In the genomic region with DNA sequence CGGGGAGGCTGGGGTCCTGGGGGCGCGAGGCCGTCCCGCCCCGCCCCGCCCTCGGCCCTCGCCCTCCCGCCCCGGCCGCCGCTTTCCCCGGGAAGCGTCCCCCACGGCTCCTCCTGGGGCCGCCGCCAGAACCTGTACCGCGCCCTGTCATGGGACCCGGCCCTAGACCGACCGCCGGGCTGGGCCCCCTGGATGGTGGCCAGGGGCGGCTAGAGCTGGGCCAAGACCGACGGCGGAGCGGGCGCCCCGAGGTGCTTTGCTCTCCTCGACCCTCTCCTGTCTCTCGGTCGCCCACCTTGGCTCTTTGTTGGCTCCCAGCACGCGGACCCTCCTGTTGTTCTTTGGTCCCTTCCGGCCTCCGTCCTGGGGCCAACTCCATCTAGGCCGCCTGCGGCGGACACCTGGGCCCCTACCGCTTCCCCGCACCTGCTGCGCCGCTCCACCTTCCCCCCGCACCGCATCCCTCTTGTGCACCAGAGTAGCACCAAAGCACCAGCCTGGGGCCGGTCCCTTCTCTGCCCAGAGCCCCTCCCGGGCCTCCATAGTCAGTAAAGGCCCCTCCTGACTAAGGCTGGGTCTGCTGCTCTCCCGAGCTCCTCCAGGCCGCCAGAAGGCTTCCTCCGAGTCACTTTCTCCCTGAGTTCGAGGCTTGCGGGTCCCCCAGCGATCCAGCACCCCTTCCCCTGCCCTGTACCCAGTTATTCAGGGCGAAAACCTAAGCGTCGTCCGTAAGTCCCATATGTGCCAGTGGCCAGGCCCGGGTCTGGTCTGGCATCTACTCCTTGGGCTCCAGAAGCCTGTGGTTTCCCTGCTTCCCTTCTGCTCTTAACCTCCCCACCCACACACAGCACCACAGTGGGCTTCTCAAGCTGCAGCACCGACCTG, we compare ENCODE assay signal across 8 cellular contexts. TPM values are rescaled to one million over a fixed set of nuclear protein-coding genes. Genes with fewer than 3 reads are reported as not detected.
DNase-seq lines count a peak whose midpoint lies in the region; ATAC-seq and TF ChIP-seq lines count a peak whose summit lies in the region.

No MANE protein-coding gene starts in this region.

- ATAC-seq in activated T-cell treated with anti-CD3 and anti-CD28 coated beads, Interleukin-2, amount 50 U/mL, for 72 hours (replicated peaks in 1 of 2) = no peak

- H3K27me3 ChIP-seq in CD4-positive, alpha-beta memory T cell (ENCODE audit: insufficient read depth, low read length) = no peaks in the 10 kb centered on the region
- no peaks in the 10 kb centered on the region for H3K27me3 ChIP-seq in tibial artery

- intact Hi-C loops in CD4-positive, alpha-beta memory T cell (cut with micrococcal nuclease) = loop anchor here (1.0 to 10.0 kb wide), 4 partner anchors 10 to 693 kb away; partner anchors contain the start of genes CFAP99, FAM53A, NSD2 and SLBP
- intact Hi-C loops in tibial artery (cut with DNase I; ENCODE audit: low total_unique reads) = no loop called here

- peak overlapping the region; percentile 87 to 94 (median 90) for H3K4me3 Mint-ChIP-seq in CD4-positive, alpha-beta memory T cell
- peak overlapping the region; percentile 96 to 99 for H3K4me3 Mint-ChIP-seq in activated T-cell treated with anti-CD3 and anti-CD28 coated beads, Interleukin-2, amount 50 U/mL, for 72 hours
- peak overlapping the region; percentile 78 to 83 (median 82) for H3K4me3 Mint-ChIP-seq in immature natural killer cell

- H3K9me3 ChIP-seq in CD4-positive, alpha-beta memory T cell (ENCODE audit: control insufficient read depth in 1 of 2, low read length in 2 of 2) = no peaks in the 10 kb centered on the region
- H3K9me3 ChIP-seq in tibial artery = no peaks in the 10 kb centered on the region

- H3K4me3 ChIP-seq in CD4-positive, alpha-beta memory T cell (ENCODE audit: low read length in 2 of 2) = peak overlapping the region; percentile 52 to 69
- peak overlapping the region; percentile 88 for H3K4me3 ChIP-seq in HFF-Myc (replicated peaks; ENCODE audit: low read depth, low read length)
- peak overlapping the region; percentile 66 to 74 for H3K4me3 ChIP-seq in tibial artery

- H3K36me3 ChIP-seq in CD4-positive, alpha-beta memory T cell (ENCODE audit: insufficient read depth, low read length) = peaks cover 7% of the 10 kb centered on the region
- H3K36me3 ChIP-seq in tibial artery = peaks cover 0 to 18% (median 18%) of the 10 kb centered on the region in 3 donors

- DNase-seq in CD4-positive, alpha-beta memory T cell = no peak
- DNase-seq in HFF-Myc (ENCODE audit: extremely low read depth, low read depth) (no peak), immature natural killer cell (no peak), tibial artery (peak in 1 of 2 donors; percentile 22), DMS153 treated with DMSO at 0.1 percent for 48 hours (lab: John Stamatoyannopoulos, UW; ENCODE audit: unreplicated experiment) (no peak), COR-L47 (lab: John Stamatoyannopoulos, UW) (no peak), Ammon's horn (ENCODE audit: low spot score) (no peak)
- no peak for DNase-seq in activated T-cell treated with anti-CD3 and anti-CD28 coated beads, Interleukin-2, amount 50 U/mL, for 72 hours

- peaks cover 37 to 68% (median 53%) of the 10 kb centered on the region in 4 donors for H3K4me1 Mint-ChIP-seq in CD4-positive, alpha-beta memory T cell
- H3K4me1 Mint-ChIP-seq in activated T-cell treated with anti-CD3 and anti-CD28 coated beads, Interleukin-2, amount 50 U/mL, for 72 hours (ENCODE audit: low read depth) = peaks cover 72% of the 10 kb centered on the region
- peaks cover 39 to 52% of the 10 kb centered on the region in 2 donors for H3K4me1 Mint-ChIP-seq in immature natural killer cell

- POLR2A ChIA-PET in CD4-positive, alpha-beta memory T cell (lab: Charles Lee; ENCODE audit: partially characterized antibody) = interaction anchor here (1.0 to 8.8 kb wide), 15 partner anchors 9 to 432 kb away, joined by 3 to 196 read pairs (median 5); partner anchors contain the start of genes FAM53A, LETM1, MAEA and NSD2

- TF ChIP-seq CTCF in HFF-Myc (IDR thresholded peaks at IDR 0.05; ENCODE audit: low read depth, low read length, missing control alignments) (no peak), tibial artery (IDR thresholded peaks at IDR 0.05) (no peak)

- peaks cover 0 to 8% (median 0%) of the 10 kb centered on the region in 8 donors for H3K9me3 Mint-ChIP-seq in CD4-positive, alpha-beta memory T cell
- no peaks in the 10 kb centered on the region for H3K9me3 Mint-ChIP-seq in activated T-cell treated with anti-CD3 and anti-CD28 coated beads, Interleukin-2, amount 50 U/mL, for 72 hours
- H3K9me3 Mint-ChIP-seq in immature natural killer cell = peaks cover 0 to 2% (median 0%) of the 10 kb centered on the region in 6 donors

- peaks cover 15 to 30% of the 10 kb centered on the region in 2 donors for H3K36me3 Mint-ChIP-seq in CD4-positive, alpha-beta memory T cell
- peaks cover 22 to 42% of the 10 kb centered on the region in 2 donors for H3K36me3 Mint-ChIP-seq in activated T-cell treated with anti-CD3 and anti-CD28 coated beads, Interleukin-2, amount 50 U/mL, for 72 hours (ENCODE audit: insufficient read depth in 2 of 2)
- H3K36me3 Mint-ChIP-seq in immature natural killer cell = peaks cover 0 to 5% (median 3%) of the 10 kb centered on the region in 3 donors

- CTCF ChIA-PET in CD4-positive, alpha-beta memory T cell (lab: Charles Lee; ENCODE audit: partially characterized antibody) = interaction anchor here (1.3 to 18.0 kb wide), 3 partner anchors 10 to 30 kb away, joined by 4 to 591 read pairs (median 12); partner anchors contain the start of gene SLBP

- peak overlapping the region; percentile 66 for H3K27ac ChIP-seq in CD4-positive, alpha-beta memory T cell (ENCODE audit: low read depth, low read length)
- H3K27ac ChIP-seq in tibial artery = no peak overlapping the region

- H3K27me3 Mint-ChIP-seq in CD4-positive, alpha-beta memory T cell = no peaks in the 10 kb centered on the region
- no peaks in the 10 kb centered on the region for H3K27me3 Mint-ChIP-seq in activated T-cell treated with anti-CD3 and anti-CD28 coated beads, Interleukin-2, amount 50 U/mL, for 72 hours (ENCODE audit: low read depth)
- peaks cover 4 to 7% (median 6%) of the 10 kb centered on the region in 3 donors for H3K27me3 Mint-ChIP-seq in immature natural killer cell (ENCODE audit: low read depth in 3 of 3)

- H3K4me1 ChIP-seq in CD4-positive, alpha-beta memory T cell (ENCODE audit: insufficient read depth, low read length) = peaks cover 64% of the 10 kb centered on the region
- peaks cover 0 to 44% (median 27%) of the 10 kb centered on the region in 4 donors for H3K4me1 ChIP-seq in tibial artery

- H3K27ac Mint-ChIP-seq in CD4-positive, alpha-beta memory T cell = peak overlapping the region; percentile 95 to 99 (median 98)
- H3K27ac Mint-ChIP-seq in activated T-cell treated with anti-CD3 and anti-CD28 coated beads, Interleukin-2, amount 50 U/mL, for 72 hours = peak overlapping the region; percentile 99
- H3K27ac Mint-ChIP-seq in immature natural killer cell = peak overlapping the region; percentile 64 to 94 (median 92)

RNA-seq across cellular contexts. Expression of gene TACC3, which starts 0.6 kb away (rescaled TPM):
- 100 to 1,000 TPM; 134 to 136 TPM for total RNA-seq in CD4-positive, alpha-beta memory T cell
- 10 to 100 TPM; 37.3 to 61.8 TPM for polyA plus RNA-seq in CD4-positive, alpha-beta memory T cell
- total RNA-seq in activated T-cell treated with anti-CD3 and anti-CD28 coated beads, Interleukin-2, amount 50 U/mL, for 72 hours = 100 to 1,000 TPM; 172 to 206 TPM
- 10 to 100 TPM in 1 of 3 donors, 1 to 10 TPM in 2; 5.0 to 11.9 (median 7.3) TPM for polyA plus RNA-seq in immature natural killer cell

RNA-seq across cellular contexts. Expression of gene TMEM129, which starts 0.8 kb away (rescaled TPM):
- 10 to 100 TPM; 40.6 to 42.1 TPM for total RNA-seq in CD4-positive, alpha-beta memory T cell
- polyA plus RNA-seq in CD4-positive, alpha-beta memory T cell = 10 to 100 TPM; 36.8 to 40.3 TPM
- 10 to 100 TPM; 20.4 to 22.1 TPM for total RNA-seq in activated T-cell treated with anti-CD3 and anti-CD28 coated beads, Interleukin-2, amount 50 U/mL, for 72 hours
- 10 to 100 TPM; 25.5 to 37.9 (median 37.3) TPM for polyA plus RNA-seq in immature natural killer cell

RNA-seq across cellular contexts. Expression of gene SLBP, which starts 9.8 kb away (rescaled TPM):
- total RNA-seq in CD4-positive, alpha-beta memory T cell = 10 to 100 TPM; 41.8 to 47.4 TPM
- polyA plus RNA-seq in CD4-positive, alpha-beta memory T cell = 10 to 100 TPM; 68.6 to 71.6 TPM
- 10 to 100 TPM; 56.4 to 63.1 TPM for total RNA-seq in activated T-cell treated with anti-CD3 and anti-CD28 coated beads, Interleukin-2, amount 50 U/mL, for 72 hours
- polyA plus RNA-seq in immature natural killer cell = 10 to 100 TPM; 59.0 to 71.6 (median 61.7) TPM

RNA-seq across cellular contexts. Expression of gene FAM53A, which starts 37.8 kb away (rescaled TPM):
- 1 to 10 TPM in 1 of 2 experiments, under 1 TPM in 1; 0.89 to 2.2 TPM for total RNA-seq in CD4-positive, alpha-beta memory T cell
- 1 to 10 TPM; 1.1 to 2.8 TPM for polyA plus RNA-seq in CD4-positive, alpha-beta memory T cell
- 1 to 10 TPM; 1.4 to 4.0 TPM for total RNA-seq in activated T-cell treated with anti-CD3 and anti-CD28 coated beads, Interleukin-2, amount 50 U/mL, for 72 hours
- polyA plus RNA-seq in immature natural killer cell = 1 to 10 TPM in 1 of 3 donors, under 1 TPM in 2; 0.38 to 2.6 (median 0.83) TPM
